Comparison of ENCODE assay signal across 1 cellular context in the genomic region with DNA sequence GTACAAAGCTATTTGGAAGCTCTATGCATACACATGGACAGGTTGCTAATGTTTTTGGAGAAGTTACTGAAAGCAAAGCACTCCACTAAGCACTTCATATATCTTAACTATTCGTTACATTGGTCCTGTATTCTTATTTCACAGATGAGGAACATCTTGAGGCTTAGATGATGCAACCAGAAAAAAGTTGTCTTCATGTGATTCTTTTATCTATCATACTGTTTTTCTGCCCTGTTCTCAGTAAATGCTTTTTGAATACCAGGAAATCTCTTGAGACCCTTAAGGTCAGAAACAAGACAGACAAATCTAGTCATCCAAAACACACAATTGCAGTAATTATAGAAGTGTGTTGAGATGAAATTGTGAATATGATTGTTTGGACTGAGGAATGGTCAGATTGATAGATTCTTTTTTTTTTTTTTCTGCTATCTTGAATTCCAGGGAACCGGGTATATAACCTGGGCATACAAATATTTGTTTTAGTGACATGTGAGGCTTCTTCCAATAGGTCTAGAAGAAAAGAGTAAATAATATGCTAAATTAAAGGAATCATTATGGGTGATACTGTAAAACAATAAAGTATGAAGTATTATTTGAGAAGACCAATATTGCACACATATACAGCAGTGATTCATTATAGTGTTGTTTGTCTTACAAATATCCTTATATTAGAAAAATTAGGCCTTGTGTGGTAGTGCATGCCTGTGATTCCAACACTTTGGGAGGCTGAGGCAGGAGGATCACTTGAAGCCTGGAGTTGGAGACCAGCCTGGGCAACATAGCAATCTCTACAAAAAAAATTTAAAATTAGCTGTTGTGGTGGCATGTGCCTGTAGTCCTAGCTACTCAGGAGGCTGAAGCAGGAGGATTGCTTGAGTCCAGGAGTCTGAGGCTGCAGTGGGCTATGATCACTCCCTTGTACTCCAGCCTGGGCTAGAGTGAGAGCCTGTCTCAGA.
TF ChIP-seq lines count a peak whose summit lies in the region.

No MANE protein-coding gene starts in this region.

TF ChIP-seq in K562, 482 proteins besides CTCF, POLR2A, EP300 and RAD21 (continued from another document and continues in another):
- TF ChIP-seq NR2C2 (CRISPR knock-in tag; IDR thresholded peaks at IDR 0.05), result no peak
- no peak; the same call in 1 of the 2 replicates for TF ChIP-seq NR2C2 (tag; IDR thresholded peaks at IDR 0.05)
- TF ChIP-seq CBX3 (IDR thresholded peaks at IDR 0.05; ENCODE audit: borderline replicate concordance in 1 of 2, low read length in 2 of 2), result no peak
- TF ChIP-seq SP1 (CRISPR knock-in tag; IDR thresholded peaks at IDR 0.05), result no peak
- TF ChIP-seq PHB (CRISPR knock-in tag; IDR thresholded peaks at IDR 0.05), result no peak
- TF ChIP-seq ZNF830 (CRISPR knock-in tag; IDR thresholded peaks at IDR 0.05), result no peak
- TF ChIP-seq NR2C1 (IDR thresholded peaks at IDR 0.05), result no peak
- no peak for TF ChIP-seq NR2C1 (tag; IDR thresholded peaks at IDR 0.05)
- no peak for TF ChIP-seq CBX2 (IDR thresholded peaks at IDR 0.05; ENCODE audit: insufficient read depth, low read length, poor library complexity, severe bottlenecking)
- TF ChIP-seq MXI1 (IDR thresholded peaks at IDR 0.05; ENCODE audit: low read depth, low read length), result no peak
- no peak for TF ChIP-seq CHD2 (IDR thresholded peaks at IDR 0.05; ENCODE audit: low read depth, low read length)
- TF ChIP-seq ZNF23 (CRISPR knock-in tag; IDR thresholded peaks at IDR 0.05), result no peak
- TF ChIP-seq TBL1XR1 (IDR thresholded peaks at IDR 0.05; ENCODE audit: low read length in 2 of 2), result peak in 1 of 2 experiments; percentile 26; a peak in 1 of 4 replicates
- TF ChIP-seq ZNF695 (CRISPR knock-in tag; IDR thresholded peaks at IDR 0.05), result no peak
- no peak for TF ChIP-seq RBFOX2 (IDR thresholded peaks at IDR 0.05; ENCODE audit: low read depth, low read length)
- TF ChIP-seq TCFL5 (CRISPR knock-in tag; conservative IDR thresholded peaks at IDR 0.05), result no peak
- TF ChIP-seq, protein P1, sequence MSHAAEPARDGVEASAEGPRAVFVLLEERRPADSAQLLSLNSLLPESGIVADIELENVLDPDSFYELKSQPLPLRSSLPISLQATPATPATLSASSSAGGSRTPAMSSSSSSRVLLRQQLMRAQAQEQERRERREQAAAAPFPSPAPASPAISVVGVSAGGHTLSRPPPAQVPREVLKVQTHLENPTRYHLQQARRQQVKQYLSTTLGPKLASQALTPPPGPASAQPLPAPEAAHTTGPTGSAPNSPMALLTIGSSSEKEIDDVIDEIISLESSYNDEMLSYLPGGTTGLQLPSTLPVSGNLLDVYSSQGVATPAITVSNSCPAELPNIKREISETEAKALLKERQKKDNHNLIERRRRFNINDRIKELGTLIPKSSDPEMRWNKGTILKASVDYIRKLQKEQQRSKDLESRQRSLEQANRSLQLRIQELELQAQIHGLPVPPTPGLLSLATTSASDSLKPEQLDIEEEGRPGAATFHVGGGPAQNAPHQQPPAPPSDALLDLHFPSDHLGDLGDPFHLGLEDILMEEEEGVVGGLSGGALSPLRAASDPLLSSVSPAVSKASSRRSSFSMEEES (CRISPR knock-in tag; IDR thresholded peaks at IDR 0.05), result no peak
- no peak for TF ChIP-seq ARNT (IDR thresholded peaks at IDR 0.05)
- TF ChIP-seq, protein P2, sequence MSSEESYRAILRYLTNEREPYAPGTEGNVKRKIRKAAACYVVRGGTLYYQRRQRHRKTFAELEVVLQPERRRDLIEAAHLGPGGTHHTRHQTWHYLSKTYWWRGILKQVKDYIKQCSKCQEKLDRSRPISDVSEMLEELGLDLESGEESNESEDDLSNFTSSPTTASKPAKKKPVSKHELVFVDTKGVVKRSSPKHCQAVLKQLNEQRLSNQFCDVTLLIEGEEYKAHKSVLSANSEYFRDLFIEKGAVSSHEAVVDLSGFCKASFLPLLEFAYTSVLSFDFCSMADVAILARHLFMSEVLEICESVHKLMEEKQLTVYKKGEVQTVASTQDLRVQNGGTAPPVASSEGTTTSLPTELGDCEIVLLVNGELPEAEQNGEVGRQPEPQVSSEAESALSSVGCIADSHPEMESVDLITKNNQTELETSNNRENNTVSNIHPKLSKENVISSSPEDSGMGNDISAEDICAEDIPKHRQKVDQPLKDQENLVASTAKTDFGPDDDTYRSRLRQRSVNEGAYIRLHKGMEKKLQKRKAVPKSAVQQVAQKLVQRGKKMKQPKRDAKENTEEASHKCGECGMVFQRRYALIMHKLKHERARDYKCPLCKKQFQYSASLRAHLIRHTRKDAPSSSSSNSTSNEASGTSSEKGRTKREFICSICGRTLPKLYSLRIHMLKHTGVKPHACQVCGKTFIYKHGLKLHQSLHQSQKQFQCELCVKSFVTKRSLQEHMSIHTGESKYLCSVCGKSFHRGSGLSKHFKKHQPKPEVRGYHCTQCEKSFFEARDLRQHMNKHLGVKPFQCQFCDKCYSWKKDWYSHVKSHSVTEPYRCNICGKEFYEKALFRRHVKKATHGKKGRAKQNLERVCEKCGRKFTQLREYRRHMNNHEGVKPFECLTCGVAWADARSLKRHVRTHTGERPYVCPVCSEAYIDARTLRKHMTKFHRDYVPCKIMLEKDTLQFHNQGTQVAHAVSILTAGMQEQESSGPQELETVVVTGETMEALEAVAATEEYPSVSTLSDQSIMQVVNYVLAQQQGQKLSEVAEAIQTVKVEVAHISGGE (CRISPR knock-in tag; IDR thresholded peaks at IDR 0.05), result no peak
- no peak for TF ChIP-seq PHTF2 (CRISPR knock-in tag; IDR thresholded peaks at IDR 0.05)
- peak; percentile 16; the same call in 1 of the 2 replicates for TF ChIP-seq TOE1 (IDR thresholded peaks at IDR 0.05; ENCODE audit: borderline replicate concordance)
- no peak for TF ChIP-seq TOE1 (CRISPR knock-in tag; IDR thresholded peaks at IDR 0.05; ENCODE audit: borderline replicate concordance, low read depth)
- peak; percentile 68; the same call in 1 of the 2 replicates for TF ChIP-seq SMAD4 (CRISPR knock-in tag; conservative IDR thresholded peaks at IDR 0.05)
- TF ChIP-seq, protein P3, sequence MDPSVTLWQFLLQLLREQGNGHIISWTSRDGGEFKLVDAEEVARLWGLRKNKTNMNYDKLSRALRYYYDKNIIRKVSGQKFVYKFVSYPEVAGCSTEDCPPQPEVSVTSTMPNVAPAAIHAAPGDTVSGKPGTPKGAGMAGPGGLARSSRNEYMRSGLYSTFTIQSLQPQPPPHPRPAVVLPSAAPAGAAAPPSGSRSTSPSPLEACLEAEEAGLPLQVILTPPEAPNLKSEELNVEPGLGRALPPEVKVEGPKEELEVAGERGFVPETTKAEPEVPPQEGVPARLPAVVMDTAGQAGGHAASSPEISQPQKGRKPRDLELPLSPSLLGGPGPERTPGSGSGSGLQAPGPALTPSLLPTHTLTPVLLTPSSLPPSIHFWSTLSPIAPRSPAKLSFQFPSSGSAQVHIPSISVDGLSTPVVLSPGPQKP (CRISPR knock-in tag; IDR thresholded peaks at IDR 0.05), result no peak
- TF ChIP-seq PRPF4 (IDR thresholded peaks at IDR 0.05; ENCODE audit: insufficient read depth, low read depth, low read length, poor library complexity, severe bottlenecking), result no peak
- TF ChIP-seq TGIF2 (CRISPR knock-in tag; IDR thresholded peaks at IDR 0.05), result no peak
- TF ChIP-seq, protein P4, sequence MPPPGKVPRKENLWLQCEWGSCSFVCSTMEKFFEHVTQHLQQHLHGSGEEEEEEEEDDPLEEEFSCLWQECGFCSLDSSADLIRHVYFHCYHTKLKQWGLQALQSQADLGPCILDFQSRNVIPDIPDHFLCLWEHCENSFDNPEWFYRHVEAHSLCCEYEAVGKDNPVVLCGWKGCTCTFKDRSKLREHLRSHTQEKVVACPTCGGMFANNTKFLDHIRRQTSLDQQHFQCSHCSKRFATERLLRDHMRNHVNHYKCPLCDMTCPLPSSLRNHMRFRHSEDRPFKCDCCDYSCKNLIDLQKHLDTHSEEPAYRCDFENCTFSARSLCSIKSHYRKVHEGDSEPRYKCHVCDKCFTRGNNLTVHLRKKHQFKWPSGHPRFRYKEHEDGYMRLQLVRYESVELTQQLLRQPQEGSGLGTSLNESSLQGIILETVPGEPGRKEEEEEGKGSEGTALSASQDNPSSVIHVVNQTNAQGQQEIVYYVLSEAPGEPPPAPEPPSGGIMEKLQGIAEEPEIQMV (tag; conservative IDR thresholded peaks at IDR 0.05; ENCODE audit: low read depth), result no peak
- no peak for TF ChIP-seq EWSR1 (IDR thresholded peaks at IDR 0.05; ENCODE audit: borderline replicate concordance, low read depth, partially characterized antibody)
- no peak for TF ChIP-seq HIVEP1 (CRISPR knock-in tag; IDR thresholded peaks at IDR 0.05)
- no peak for TF ChIP-seq SLC30A9 (CRISPR knock-in tag; IDR thresholded peaks at IDR 0.05)
- no peak for TF ChIP-seq BRCA1 (IDR thresholded peaks at IDR 0.05)
- no peak for TF ChIP-seq BRCA1 (CRISPR knock-in tag; IDR thresholded peaks at IDR 0.05)
- no peak for TF ChIP-seq FOXK2 (conservative IDR thresholded peaks at IDR 0.05 in 1 of 2, IDR thresholded peaks at IDR 0.05 in 1 of 2; ENCODE audit: low read depth in 2 of 2)
- no peak for TF ChIP-seq XRCC4 (IDR thresholded peaks at IDR 0.05; ENCODE audit: extremely low read depth, insufficient read depth, insufficient read length)
- TF ChIP-seq CBX1 (IDR thresholded peaks at IDR 0.05; ENCODE audit: low read depth), result no peak
- peak; percentile 39 for TF ChIP-seq EP400 (IDR thresholded peaks at IDR 0.05)
- TF ChIP-seq NCOA2 (IDR thresholded peaks at IDR 0.05; ENCODE audit: partially characterized antibody in 2 of 2), result no peak
- TF ChIP-seq ZNF717 (CRISPR knock-in tag; IDR thresholded peaks at IDR 0.05), result no peak
- TF ChIP-seq, protein P5, sequence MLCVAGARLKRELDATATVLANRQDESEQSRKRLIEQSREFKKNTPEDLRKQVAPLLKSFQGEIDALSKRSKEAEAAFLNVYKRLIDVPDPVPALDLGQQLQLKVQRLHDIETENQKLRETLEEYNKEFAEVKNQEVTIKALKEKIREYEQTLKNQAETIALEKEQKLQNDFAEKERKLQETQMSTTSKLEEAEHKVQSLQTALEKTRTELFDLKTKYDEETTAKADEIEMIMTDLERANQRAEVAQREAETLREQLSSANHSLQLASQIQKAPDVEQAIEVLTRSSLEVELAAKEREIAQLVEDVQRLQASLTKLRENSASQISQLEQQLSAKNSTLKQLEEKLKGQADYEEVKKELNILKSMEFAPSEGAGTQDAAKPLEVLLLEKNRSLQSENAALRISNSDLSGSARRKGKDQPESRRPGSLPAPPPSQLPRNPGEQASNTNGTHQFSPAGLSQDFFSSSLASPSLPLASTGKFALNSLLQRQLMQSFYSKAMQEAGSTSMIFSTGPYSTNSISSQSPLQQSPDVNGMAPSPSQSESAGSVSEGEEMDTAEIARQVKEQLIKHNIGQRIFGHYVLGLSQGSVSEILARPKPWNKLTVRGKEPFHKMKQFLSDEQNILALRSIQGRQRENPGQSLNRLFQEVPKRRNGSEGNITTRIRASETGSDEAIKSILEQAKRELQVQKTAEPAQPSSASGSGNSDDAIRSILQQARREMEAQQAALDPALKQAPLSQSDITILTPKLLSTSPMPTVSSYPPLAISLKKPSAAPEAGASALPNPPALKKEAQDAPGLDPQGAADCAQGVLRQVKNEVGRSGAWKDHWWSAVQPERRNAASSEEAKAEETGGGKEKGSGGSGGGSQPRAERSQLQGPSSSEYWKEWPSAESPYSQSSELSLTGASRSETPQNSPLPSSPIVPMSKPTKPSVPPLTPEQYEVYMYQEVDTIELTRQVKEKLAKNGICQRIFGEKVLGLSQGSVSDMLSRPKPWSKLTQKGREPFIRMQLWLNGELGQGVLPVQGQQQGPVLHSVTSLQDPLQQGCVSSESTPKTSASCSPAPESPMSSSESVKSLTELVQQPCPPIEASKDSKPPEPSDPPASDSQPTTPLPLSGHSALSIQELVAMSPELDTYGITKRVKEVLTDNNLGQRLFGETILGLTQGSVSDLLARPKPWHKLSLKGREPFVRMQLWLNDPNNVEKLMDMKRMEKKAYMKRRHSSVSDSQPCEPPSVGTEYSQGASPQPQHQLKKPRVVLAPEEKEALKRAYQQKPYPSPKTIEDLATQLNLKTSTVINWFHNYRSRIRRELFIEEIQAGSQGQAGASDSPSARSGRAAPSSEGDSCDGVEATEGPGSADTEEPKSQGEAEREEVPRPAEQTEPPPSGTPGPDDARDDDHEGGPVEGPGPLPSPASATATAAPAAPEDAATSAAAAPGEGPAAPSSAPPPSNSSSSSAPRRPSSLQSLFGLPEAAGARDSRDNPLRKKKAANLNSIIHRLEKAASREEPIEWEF (CRISPR knock-in tag; IDR thresholded peaks at IDR 0.05), result no peak
- TF ChIP-seq KDM2B (CRISPR knock-in tag; IDR thresholded peaks at IDR 0.05), result no peak
- no peak for TF ChIP-seq NUFIP1 (IDR thresholded peaks at IDR 0.05; ENCODE audit: partially characterized antibody)
- TF ChIP-seq, protein P6, sequence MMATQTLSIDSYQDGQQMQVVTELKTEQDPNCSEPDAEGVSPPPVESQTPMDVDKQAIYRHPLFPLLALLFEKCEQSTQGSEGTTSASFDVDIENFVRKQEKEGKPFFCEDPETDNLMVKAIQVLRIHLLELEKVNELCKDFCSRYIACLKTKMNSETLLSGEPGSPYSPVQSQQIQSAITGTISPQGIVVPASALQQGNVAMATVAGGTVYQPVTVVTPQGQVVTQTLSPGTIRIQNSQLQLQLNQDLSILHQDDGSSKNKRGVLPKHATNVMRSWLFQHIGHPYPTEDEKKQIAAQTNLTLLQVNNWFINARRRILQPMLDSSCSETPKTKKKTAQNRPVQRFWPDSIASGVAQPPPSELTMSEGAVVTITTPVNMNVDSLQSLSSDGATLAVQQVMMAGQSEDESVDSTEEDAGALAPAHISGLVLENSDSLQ (IDR thresholded peaks at IDR 0.05), result no peak
- TF ChIP-seq ZSCAN32 (CRISPR knock-in tag; IDR thresholded peaks at IDR 0.05), result peak; percentile 61; the same call in 1 of the 2 replicates
- TF ChIP-seq, protein P7, sequence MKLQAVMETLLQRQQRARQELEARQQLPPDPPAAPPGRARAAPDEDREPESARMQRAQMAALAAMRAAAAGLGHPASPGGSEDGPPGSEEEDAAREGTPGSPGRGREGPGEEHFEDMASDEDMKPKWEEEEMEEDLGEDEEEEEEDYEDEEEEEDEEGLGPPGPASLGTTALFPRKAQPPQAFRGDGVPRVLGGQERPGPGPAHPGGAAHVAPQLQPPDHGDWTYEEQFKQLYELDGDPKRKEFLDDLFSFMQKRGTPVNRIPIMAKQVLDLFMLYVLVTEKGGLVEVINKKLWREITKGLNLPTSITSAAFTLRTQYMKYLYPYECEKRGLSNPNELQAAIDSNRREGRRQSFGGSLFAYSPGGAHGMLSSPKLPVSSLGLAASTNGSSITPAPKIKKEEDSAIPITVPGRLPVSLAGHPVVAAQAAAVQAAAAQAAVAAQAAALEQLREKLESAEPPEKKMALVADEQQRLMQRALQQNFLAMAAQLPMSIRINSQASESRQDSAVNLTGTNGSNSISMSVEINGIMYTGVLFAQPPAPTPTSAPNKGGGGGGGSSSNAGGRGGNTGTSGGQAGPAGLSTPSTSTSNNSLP (IDR thresholded peaks at IDR 0.05; ENCODE audit: borderline replicate concordance, low read depth, low read length), result no peak
- no peak for TF ChIP-seq MTA2 (IDR thresholded peaks at IDR 0.05; ENCODE audit: low read depth)
- no peak for TF ChIP-seq SIN3B (IDR thresholded peaks at IDR 0.05; ENCODE audit: low read depth)
- no peak for TF ChIP-seq IRF2 (CRISPR knock-in tag; IDR thresholded peaks at IDR 0.05)
- no peak for TF ChIP-seq FOS (IDR thresholded peaks at IDR 0.05; ENCODE audit: extremely low read depth, insufficient read length)
